Comparison of ENCODE assay signal across 1 cellular context in the genomic region with DNA sequence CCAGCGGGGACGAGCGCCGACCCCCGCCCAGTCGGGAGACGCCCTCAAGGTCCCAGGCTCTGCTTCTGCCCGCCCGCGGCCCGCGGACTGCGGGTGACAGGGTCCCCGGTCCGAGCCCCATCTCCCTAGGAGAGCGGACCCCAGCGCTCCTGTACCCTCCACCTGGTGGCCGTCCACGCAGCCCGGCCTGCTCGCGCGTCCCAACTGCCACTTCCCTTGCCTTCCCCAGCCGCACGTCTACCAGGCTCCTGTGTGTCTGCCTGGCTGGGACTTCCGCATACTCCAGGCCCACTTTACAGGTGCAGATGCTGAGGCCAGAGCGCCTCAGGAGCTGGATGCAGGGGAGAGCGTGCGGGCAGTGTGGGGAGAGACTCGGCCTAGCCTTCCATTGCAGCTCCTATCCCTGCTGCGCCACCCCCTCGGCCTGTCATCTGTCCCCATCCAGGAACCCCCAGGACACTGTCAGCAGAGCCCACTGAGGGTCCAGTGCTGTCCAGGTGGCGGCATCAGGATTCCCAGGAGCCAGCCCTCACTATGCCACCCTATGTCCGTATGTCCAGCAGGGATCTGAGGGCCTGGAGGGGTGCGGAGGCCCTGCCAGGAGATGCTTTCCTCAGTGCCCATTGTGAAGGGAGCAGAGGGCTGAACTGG.
TF ChIP-seq lines count a peak whose summit lies in the region.

No MANE protein-coding gene starts in this region.

TF ChIP-seq in SK-N-SH treated with all-trans-retinoic acid at 6 μM for 48 hours, 23 proteins besides CTCF, POLR2A, EP300 and RAD21 (continued from another document):
- TF ChIP-seq, protein P1, sequence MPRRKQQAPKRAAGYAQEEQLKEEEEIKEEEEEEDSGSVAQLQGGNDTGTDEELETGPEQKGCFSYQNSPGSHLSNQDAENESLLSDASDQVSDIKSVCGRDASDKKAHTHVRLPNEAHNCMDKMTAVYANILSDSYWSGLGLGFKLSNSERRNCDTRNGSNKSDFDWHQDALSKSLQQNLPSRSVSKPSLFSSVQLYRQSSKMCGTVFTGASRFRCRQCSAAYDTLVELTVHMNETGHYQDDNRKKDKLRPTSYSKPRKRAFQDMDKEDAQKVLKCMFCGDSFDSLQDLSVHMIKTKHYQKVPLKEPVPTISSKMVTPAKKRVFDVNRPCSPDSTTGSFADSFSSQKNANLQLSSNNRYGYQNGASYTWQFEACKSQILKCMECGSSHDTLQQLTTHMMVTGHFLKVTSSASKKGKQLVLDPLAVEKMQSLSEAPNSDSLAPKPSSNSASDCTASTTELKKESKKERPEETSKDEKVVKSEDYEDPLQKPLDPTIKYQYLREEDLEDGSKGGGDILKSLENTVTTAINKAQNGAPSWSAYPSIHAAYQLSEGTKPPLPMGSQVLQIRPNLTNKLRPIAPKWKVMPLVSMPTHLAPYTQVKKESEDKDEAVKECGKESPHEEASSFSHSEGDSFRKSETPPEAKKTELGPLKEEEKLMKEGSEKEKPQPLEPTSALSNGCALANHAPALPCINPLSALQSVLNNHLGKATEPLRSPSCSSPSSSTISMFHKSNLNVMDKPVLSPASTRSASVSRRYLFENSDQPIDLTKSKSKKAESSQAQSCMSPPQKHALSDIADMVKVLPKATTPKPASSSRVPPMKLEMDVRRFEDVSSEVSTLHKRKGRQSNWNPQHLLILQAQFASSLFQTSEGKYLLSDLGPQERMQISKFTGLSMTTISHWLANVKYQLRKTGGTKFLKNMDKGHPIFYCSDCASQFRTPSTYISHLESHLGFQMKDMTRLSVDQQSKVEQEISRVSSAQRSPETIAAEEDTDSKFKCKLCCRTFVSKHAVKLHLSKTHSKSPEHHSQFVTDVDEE (CRISPR knock-in tag; IDR thresholded peaks at IDR 0.05), result no peak
- TF ChIP-seq ZNF70 (CRISPR knock-in tag; IDR thresholded peaks at IDR 0.05) (no peak), ZNF565 (CRISPR knock-in tag; conservative IDR thresholded peaks at IDR 0.05; ENCODE audit: low read depth) (no peak), ZFP30 (CRISPR knock-in tag; IDR thresholded peaks at IDR 0.05) (no peak)
- TF ChIP-seq, protein P2, sequence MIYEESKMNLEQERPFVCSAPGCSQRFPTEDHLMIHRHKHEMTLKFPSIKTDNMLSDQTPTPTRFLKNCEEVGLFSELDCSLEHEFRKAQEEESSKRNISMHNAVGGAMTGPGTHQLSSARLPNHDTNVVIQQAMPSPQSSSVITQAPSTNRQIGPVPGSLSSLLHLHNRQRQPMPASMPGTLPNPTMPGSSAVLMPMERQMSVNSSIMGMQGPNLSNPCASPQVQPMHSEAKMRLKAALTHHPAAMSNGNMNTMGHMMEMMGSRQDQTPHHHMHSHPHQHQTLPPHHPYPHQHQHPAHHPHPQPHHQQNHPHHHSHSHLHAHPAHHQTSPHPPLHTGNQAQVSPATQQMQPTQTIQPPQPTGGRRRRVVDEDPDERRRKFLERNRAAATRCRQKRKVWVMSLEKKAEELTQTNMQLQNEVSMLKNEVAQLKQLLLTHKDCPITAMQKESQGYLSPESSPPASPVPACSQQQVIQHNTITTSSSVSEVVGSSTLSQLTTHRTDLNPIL (CRISPR knock-in tag; IDR thresholded peaks at IDR 0.05; ENCODE audit: low read depth), result no peak
